In genomic region chr10:132428486-132428885, GRCh38 we compare ENCODE assay signal across 19 cellular contexts.
"Had no signal": no experiment of that assay in that cellular context is flagged by ENCODE, and none has a peak within 500 bp of the region (broad histone marks: within the 10 kb centered on the region; RNA-seq: fewer than 3 reads in every experiment).

No MANE protein-coding gene starts in this region.

- ATAC-seq: foreskin keratinocyte, gastroesophageal sphincter, left cardiac atrium, left ventricle myocardium superior had no signal

- H3K4me3 Mint-ChIP-seq: immature natural killer cell, mesothelial cell of epicardium had no signal

- H2AFZ ChIP-seq: hepatocyte had no signal

- H3K36me3 Mint-ChIP-seq: immature natural killer cell, mesothelial cell of epicardium had no signal

- H3K27me3 ChIP-seq: dorsolateral prefrontal cortex, esophagus muscularis mucosa, foreskin keratinocyte, gastroesophageal sphincter, heart left ventricle, hepatocyte, left lung had no signal

- H3K4me2 ChIP-seq: hepatocyte had no signal

- DNase-seq: dermis blood vessel endothelial cell; dorsolateral prefrontal cortex; effector CD4-positive, alpha-beta T cell; effector memory CD4-positive, alpha-beta T cell; foreskin keratinocyte; hypothalamus; islet precursor cell; left cardiac atrium; left ventricle myocardium superior; lower lobe of right lung; mesenchymal stem cell had no signal

- H3K9me3 Mint-ChIP-seq: mesothelial cell of epicardium had no signal

- H3K4me3 ChIP-seq: coronary artery, dorsolateral prefrontal cortex, esophagus muscularis mucosa, gastroesophageal sphincter, heart left ventricle, hepatocyte, left lung, lower lobe of right lung had no signal

- H3K9me3 ChIP-seq: esophagus muscularis mucosa, gastroesophageal sphincter, heart left ventricle, left lung, lower lobe of right lung had no signal

- H3K79me2 ChIP-seq: hepatocyte had no signal

- H3K27ac ChIP-seq: coronary artery, esophagus muscularis mucosa, foreskin keratinocyte, gastroesophageal sphincter, heart left ventricle, hepatocyte, left lung, lower lobe of right lung had no signal

- H3K36me3 ChIP-seq: left lung, lower lobe of right lung had no signal

- H3K27ac Mint-ChIP-seq: mesothelial cell of epicardium had no signal
